Comparison of ENCODE assay signal across 30 cellular contexts in genomic region chr1:157975216-157975615, GRCh38.
"Had no signal": no experiment of that assay in that cellular context is flagged by ENCODE, and none has a peak within 500 bp of the region (broad histone marks: within the 10 kb centered on the region; RNA-seq: fewer than 3 reads in every experiment).

No MANE protein-coding gene starts in this region.

- H3K9me3 ChIP-seq: body of pancreas, gastroesophageal sphincter had no signal

- DNase-seq: activated CD4-positive, alpha-beta T cell treated with anti-CD3 and anti-CD28 coated beads for 1 hour; activated CD4-positive, alpha-beta T cell treated with anti-CD3 and anti-CD28 coated beads for 4 hours; activated CD4-positive, alpha-beta T cell treated with anti-CD3 and anti-CD28 coated beads, Interleukin-2, amount 10 ng/mL, durations not matched to agents 7 days and 5 days; activated CD4-positive, alpha-beta T cell treated with anti-CD3 and anti-CD28 coated beads, Interleukin-2, amount 50 U/mL, for 48 hours; activated CD8-positive, alpha-beta memory T cell treated with anti-CD3 and anti-CD28 coated beads for 24 hours; activated CD8-positive, alpha-beta T cell treated with anti-CD3 and anti-CD28 coated beads for 36 hours; activated effector memory CD4-positive, alpha-beta T cell treated with Interleukin-2 at 50 U/mL for 16 hours; activated gamma-delta T cell treated with Interleukin-2 at 50 U/mL for 16 hours; activated naive CD4-positive, alpha-beta T cell treated with anti-CD3 and anti-CD28 coated beads, Interleukin-2, amount 50 U/mL, for 16 hours; activated naive CD4-positive, alpha-beta T cell treated with Interleukin-2 at 50 U/mL for 16 hours; activated T-cell treated with anti-CD3 and anti-CD28 coated beads, Interleukin-2, amount 50 U/mL, for 4 hours; amniotic stem cell; anterior cingulate cortex; body of pancreas; central memory CD4-positive, alpha-beta T cell; dorsolateral prefrontal cortex; effector CD4-positive, alpha-beta T cell; effector memory CD8-positive, alpha-beta T cell; esophagus squamous epithelium; foreskin melanocyte; head of caudate nucleus; hippocampal formation; T-helper 2 cell had no signal

- H3K4me1 Mint-ChIP-seq: activated CD4-positive, alpha-beta T cell treated with anti-CD3 and anti-CD28 coated beads, Interleukin-2, amount 10 ng/mL, durations not matched to agents 7 days and 5 days; activated T-helper 17 cell treated with anti-CD3 and anti-CD28 coated beads, Interleukin-2, amount 50 U/mL, for 72 hours had no signal

- H3K27me3 ChIP-seq: body of pancreas, cardiac muscle cell had no signal

- H3K4me3 ChIP-seq: body of pancreas, breast epithelium, cardiac muscle cell, coronary artery, dorsolateral prefrontal cortex, esophagus squamous epithelium, gastroesophageal sphincter had no signal

- H3K36me3 ChIP-seq: breast epithelium, cardiac muscle cell, esophagus squamous epithelium, gastroesophageal sphincter had no signal

- H3K9me3 Mint-ChIP-seq: activated CD4-positive, alpha-beta T cell treated with anti-CD3 and anti-CD28 coated beads, Interleukin-2, amount 10 ng/mL, durations not matched to agents 7 days and 5 days; activated CD8-positive, alpha-beta T cell treated with anti-CD3 and anti-CD28 coated beads for 36 hours; activated T-cell treated with anti-CD3 and anti-CD28 coated beads, Interleukin-2, amount 50 U/mL, for 4 hours; activated T-helper 17 cell treated with anti-CD3 and anti-CD28 coated beads, Interleukin-2, amount 50 U/mL, for 72 hours; dendritic cell treated with granulocyte-macrophage colony-stimulating factor and Interleukin-4, amounts not matched to agents 40 ng/mL and 50 ng/mL, for 4 days; effector memory CD8-positive, alpha-beta T cell had no signal

- H3K27ac Mint-ChIP-seq: activated CD4-positive, alpha-beta T cell treated with anti-CD3 and anti-CD28 coated beads, Interleukin-2, amount 10 ng/mL, durations not matched to agents 7 days and 5 days; activated CD8-positive, alpha-beta T cell treated with anti-CD3 and anti-CD28 coated beads for 36 hours; activated naive CD8-positive, alpha-beta T cell; activated T-helper 17 cell treated with anti-CD3 and anti-CD28 coated beads, Interleukin-2, amount 50 U/mL, for 72 hours; dendritic cell treated with granulocyte-macrophage colony-stimulating factor and Interleukin-4, amounts not matched to agents 40 ng/mL and 50 ng/mL, for 4 days; effector memory CD8-positive, alpha-beta T cell had no signal

- H3K4me1 ChIP-seq: body of pancreas, breast epithelium had no signal

- ATAC-seq: activated CD8-positive, alpha-beta T cell treated with anti-CD3 and anti-CD28 coated beads for 36 hours; activated T-cell treated with anti-CD3 and anti-CD28 coated beads, Interleukin-2, amount 50 U/mL, for 4 hours; activated T-helper 17 cell treated with anti-CD3 and anti-CD28 coated beads, Interleukin-2, amount 50 U/mL, for 72 hours; body of pancreas; effector memory CD8-positive, alpha-beta T cell; gastroesophageal sphincter had no signal

- H3K4me3 Mint-ChIP-seq: activated CD4-positive, alpha-beta T cell treated with anti-CD3 and anti-CD28 coated beads, Interleukin-2, amount 10 ng/mL, durations not matched to agents 7 days and 5 days; activated CD8-positive, alpha-beta T cell treated with anti-CD3 and anti-CD28 coated beads for 36 hours; activated naive CD8-positive, alpha-beta T cell; activated T-cell treated with anti-CD3 and anti-CD28 coated beads, Interleukin-2, amount 50 U/mL, for 4 hours; activated T-helper 17 cell treated with anti-CD3 and anti-CD28 coated beads, Interleukin-2, amount 50 U/mL, for 72 hours; dendritic cell treated with granulocyte-macrophage colony-stimulating factor and Interleukin-4, amounts not matched to agents 40 ng/mL and 50 ng/mL, for 4 days; effector memory CD8-positive, alpha-beta T cell had no signal

- H3K36me3 Mint-ChIP-seq: activated naive CD8-positive, alpha-beta T cell had no signal
